In genomic region chr1:232260045-232260444, GRCh38 we compare ENCODE assay signal across 17 cellular contexts.
DNase-seq lines count a peak whose midpoint lies in the region; ATAC-seq and TF ChIP-seq lines count a peak whose summit lies in the region.
"Had no signal": no experiment of that assay in that cellular context is flagged by ENCODE, and none has a peak within 500 bp of the region (broad histone marks: within the 10 kb centered on the region; RNA-seq: fewer than 3 reads in every experiment).

No MANE protein-coding gene starts in this region.

- H3K4me2 ChIP-seq in PC-9, result peak overlapping the region; percentile 53; the same call in 1 of the 2 replicates
- H3K4me2 ChIP-seq in GM23338, result no peak overlapping the region
- H3K4me2 ChIP-seq: BLaER1 had no signal

- peak overlapping the region; percentile 70 for H3K4me3 Mint-ChIP-seq in Caco-2 (ENCODE audit: unreplicated experiment)
- H3K4me3 Mint-ChIP-seq in GM23338, result no peak overlapping the region
- no peak overlapping the region for H3K4me3 Mint-ChIP-seq in activated T-helper 1 cell treated with anti-CD3 and anti-CD28 coated beads, Interleukin-12 subunit alpha, Interleukin-12 subunit beta, Interleukin-2, Interleukin-4 antibody, amounts not matched to agents 30 ng/mL and 10 ng/mL and 1 ng/mL, durations not matched to agents 14 hours and 24 hours and 36 hours
- H3K4me3 Mint-ChIP-seq: B cell; CD4-positive, CD25-positive, alpha-beta regulatory T cell; CD8-positive, alpha-beta T cell had no signal

- H3K27ac Mint-ChIP-seq in Caco-2 (ENCODE audit: unreplicated experiment) (peak overlapping the region; percentile 84), GM23338 (no peak overlapping the region)
- H3K27ac Mint-ChIP-seq in activated T-helper 1 cell treated with anti-CD3 and anti-CD28 coated beads, Interleukin-12 subunit alpha, Interleukin-12 subunit beta, Interleukin-2, Interleukin-4 antibody, amounts not matched to agents 30 ng/mL and 10 ng/mL and 1 ng/mL, durations not matched to agents 14 hours and 24 hours and 36 hours, result no peak overlapping the region
- H3K27ac Mint-ChIP-seq: B cell; CD8-positive, alpha-beta T cell had no signal

- H3K27ac ChIP-seq in PC-9 (no peak overlapping the region), GM23338 (ENCODE audit: low read depth) (no peak overlapping the region)
- H3K27ac ChIP-seq: 22Rv1, BLaER1, C4-2B had no signal

- H3K4me1 Mint-ChIP-seq in Caco-2 (ENCODE audit: low read depth, unreplicated experiment) (peaks cover 39% of the 10 kb centered on the region), GM23338 (peaks cover 35% of the 10 kb centered on the region)
- no peaks in the 10 kb centered on the region for H3K4me1 Mint-ChIP-seq in activated T-helper 1 cell treated with anti-CD3 and anti-CD28 coated beads, Interleukin-12 subunit alpha, Interleukin-12 subunit beta, Interleukin-2, Interleukin-4 antibody, amounts not matched to agents 30 ng/mL and 10 ng/mL and 1 ng/mL, durations not matched to agents 14 hours and 24 hours and 36 hours (ENCODE audit: low read depth)
- H3K4me1 Mint-ChIP-seq: B cell; CD4-positive, CD25-positive, alpha-beta regulatory T cell had no signal

- POLR2A ChIA-PET in Caco-2 (lab: Charles Lee) (interaction anchor here (1.6 kb wide), 1 partner anchor 296 kb away, joined by 4 read pairs; no protein-coding TSS in a partner anchor), PC-9 (lab: Charles Lee; ENCODE audit: unreplicated experiment) (no interaction called here)

- H3K4me3 ChIP-seq in Caco-2 (ENCODE audit: low read depth, low read length), result no peak overlapping the region
- no peak overlapping the region for H3K4me3 ChIP-seq in PC-9
- H3K4me3 ChIP-seq in fibroblast of the aortic adventitia (ENCODE audit: low read depth, low read length), result no peak overlapping the region
- no peak overlapping the region for H3K4me3 ChIP-seq in GM23338
- H3K4me3 ChIP-seq: BLaER1, HAP-1 had no signal

- peaks cover 11% of the 10 kb centered on the region for H3K9me3 Mint-ChIP-seq in Caco-2 (ENCODE audit: unreplicated experiment)
- H3K9me3 Mint-ChIP-seq in GM23338, result no peaks in the 10 kb centered on the region; the same call in 2 of the 3 replicates
- no peaks in the 10 kb centered on the region for H3K9me3 Mint-ChIP-seq in activated T-helper 1 cell treated with anti-CD3 and anti-CD28 coated beads, Interleukin-12 subunit alpha, Interleukin-12 subunit beta, Interleukin-2, Interleukin-4 antibody, amounts not matched to agents 30 ng/mL and 10 ng/mL and 1 ng/mL, durations not matched to agents 14 hours and 24 hours and 36 hours
- H3K9me3 Mint-ChIP-seq: CD4-positive, CD25-positive, alpha-beta regulatory T cell; CD8-positive, alpha-beta T cell had no signal

- CTCF ChIA-PET in Caco-2 (lab: Charles Lee), result interaction anchor here (0.7 kb wide), 2 partner anchors 33 to 368 kb away, joined by 3 to 4 read pairs; no protein-coding TSS in a partner anchor
- CTCF ChIA-PET in PC-9 (lab: Charles Lee), result no interaction called here

- H3K9me2 ChIP-seq in PC-9 (ENCODE audit: insufficient read depth), result no peaks in the 10 kb centered on the region
- peaks cover 2% of the 10 kb centered on the region for H3K9me2 ChIP-seq in GM23338 (ENCODE audit: insufficient read depth)

- TF ChIP-seq CTCF in Caco-2 (IDR thresholded peaks at IDR 0.05; ENCODE audit: insufficient read depth in 1 of 2, low read depth in 1 of 2, low read length in 1 of 2, severe bottlenecking in 1 of 2, unreplicated experiment in 1 of 2), result no peak
- TF ChIP-seq CTCF in PC-9 (conservative IDR thresholded peaks at IDR 0.05), result no peak
- TF ChIP-seq CTCF in fibroblast of the aortic adventitia (IDR thresholded peaks at IDR 0.05; ENCODE audit: insufficient read depth, low read length), result no peak
- no peak for TF ChIP-seq CTCF in GM23338 (conservative IDR thresholded peaks at IDR 0.05; ENCODE audit: low read depth in 2 of 2)

- H3F3A ChIP-seq in PC-9 (ENCODE audit: insufficient read depth, low read depth) (no peaks in the 10 kb centered on the region), GM23338 (replicated peaks; ENCODE audit: low read depth) (no peaks in the 10 kb centered on the region)

- no peaks in the 10 kb centered on the region for H3K36me3 ChIP-seq in Caco-2 (ENCODE audit: control insufficient read depth, insufficient read depth, low read length)
- no peaks in the 10 kb centered on the region for H3K36me3 ChIP-seq in PC-9 (ENCODE audit: low read depth)
- H3K36me3 ChIP-seq in GM23338 (ENCODE audit: insufficient read depth), result no peaks in the 10 kb centered on the region
- H3K36me3 ChIP-seq: BLaER1, HAP-1 had no signal

- H3K4me1 ChIP-seq in Caco-2, result peaks cover 32% of the 10 kb centered on the region
- H3K4me1 ChIP-seq in PC-9 (replicated peaks; ENCODE audit: insufficient read depth), result no peaks in the 10 kb centered on the region; the same call in 1 of the 2 replicates
- H3K4me1 ChIP-seq in GM23338 (ENCODE audit: insufficient read depth), result peaks cover 14% of the 10 kb centered on the region
- H3K4me1 ChIP-seq: BLaER1, HAP-1 had no signal

- no peak for ATAC-seq in GM23338
- ATAC-seq: CD8-positive, alpha-beta T cell had no signal

- H2AFZ ChIP-seq in PC-9, result no peak overlapping the region
- no peak overlapping the region for H2AFZ ChIP-seq in GM23338

- no peaks in the 10 kb centered on the region for H3K27me3 ChIP-seq in Caco-2 (replicated peaks; ENCODE audit: control insufficient read depth, insufficient read depth, low read length)
- H3K27me3 ChIP-seq in PC-9 (ENCODE audit: insufficient read depth, low read depth), result peaks cover 9% of the 10 kb centered on the region; the same call in 1 of the 2 replicates
- H3K27me3 ChIP-seq in GM23338 (ENCODE audit: insufficient read depth), result peaks cover 8% of the 10 kb centered on the region
- H3K27me3 ChIP-seq: BLaER1 had no signal

- H3K9me3 ChIP-seq in Caco-2, result no peaks in the 10 kb centered on the region
- H3K9me3 ChIP-seq in PC-9 (ENCODE audit: insufficient read depth, low read depth), result no peaks in the 10 kb centered on the region
- H3K9me3 ChIP-seq: BLaER1, HAP-1 had no signal

- H3K27me3 Mint-ChIP-seq in Caco-2 (ENCODE audit: insufficient read depth, unreplicated experiment), result no peaks in the 10 kb centered on the region
- peaks cover 5% of the 10 kb centered on the region for H3K27me3 Mint-ChIP-seq in GM23338 (ENCODE audit: insufficient read depth, low read depth, poor library complexity)
- peaks cover 12% of the 10 kb centered on the region for H3K27me3 Mint-ChIP-seq in activated T-helper 1 cell treated with anti-CD3 and anti-CD28 coated beads, Interleukin-12 subunit alpha, Interleukin-12 subunit beta, Interleukin-2, Interleukin-4 antibody, amounts not matched to agents 30 ng/mL and 10 ng/mL and 1 ng/mL, durations not matched to agents 14 hours and 24 hours and 36 hours (ENCODE audit: insufficient read depth)

- BruUV-seq in Caco-2 (replicated peaks; lab: Mats Ljungman, UMichigan) (no TSS peak), PC-9 (replicated peaks; lab: Mats Ljungman, UMichigan) (no TSS peak)

- H3K79me2 ChIP-seq in PC-9 (ENCODE audit: low read depth) (no peaks in the 10 kb centered on the region), GM23338 (replicated peaks; ENCODE audit: insufficient read depth) (no peaks in the 10 kb centered on the region)

- peaks cover 5% of the 10 kb centered on the region for H3K36me3 Mint-ChIP-seq in Caco-2 (ENCODE audit: insufficient read depth, unreplicated experiment)
- H3K36me3 Mint-ChIP-seq in GM23338 (ENCODE audit: low read depth), result no peaks in the 10 kb centered on the region
- no peaks in the 10 kb centered on the region for H3K36me3 Mint-ChIP-seq in activated T-helper 1 cell treated with anti-CD3 and anti-CD28 coated beads, Interleukin-12 subunit alpha, Interleukin-12 subunit beta, Interleukin-2, Interleukin-4 antibody, amounts not matched to agents 30 ng/mL and 10 ng/mL and 1 ng/mL, durations not matched to agents 14 hours and 24 hours and 36 hours (ENCODE audit: low read depth)
- H3K36me3 Mint-ChIP-seq: CD4-positive, CD25-positive, alpha-beta regulatory T cell; CD8-positive, alpha-beta T cell had no signal

- H4K20me1 ChIP-seq in PC-9 (ENCODE audit: insufficient read depth), result no peaks in the 10 kb centered on the region
- H4K20me1 ChIP-seq in GM23338 (replicated peaks; ENCODE audit: insufficient read depth), result no peaks in the 10 kb centered on the region
- H4K20me1 ChIP-seq: BLaER1 had no signal

- DNase-seq in Caco-2 (peak in 1 of 2 experiments; percentile 48), PC-9 (no peak), fibroblast of the aortic adventitia (ENCODE audit: low read depth) (peak; percentile 21), GM23338 (ENCODE audit: low spot score) (no peak)
- DNase-seq in stimulated activated CD4-positive, alpha-beta T cell treated with anti-CD3 and anti-CD28 coated beads, Interleukin-2, amount 100 ng/mL, for 24 hours, result no peak
- DNase-seq in activated T-helper 1 cell treated with anti-CD3 and anti-CD28 coated beads, Interleukin-12 subunit alpha, Interleukin-12 subunit beta, Interleukin-2, Interleukin-4 antibody, amounts not matched to agents 30 ng/mL and 10 ng/mL and 1 ng/mL, durations not matched to agents 14 hours and 24 hours and 36 hours (ENCODE audit: low spot score), result no peak
- DNase-seq: CD4-positive, CD25-positive, alpha-beta regulatory T cell; CD8-positive, alpha-beta T cell; DMS53; DMS79 treated with DMSO at 0.1 percent for 48 hours; GF-D8; GOT3 had no signal

- intact Hi-C loops in Caco-2 (cut with micrococcal nuclease; ENCODE audit: unreplicated experiment) (loop anchor here (1.0 to 10.0 kb wide), 4 partner anchors 15 to 363 kb away; no protein-coding TSS in a partner anchor), PC-9 (cut with micrococcal nuclease; ENCODE audit: unreplicated experiment) (no loop called here)
- intact Hi-C loops in activated T-helper 1 cell treated with anti-CD3 and anti-CD28 coated beads, Interleukin-12 subunit alpha, Interleukin-12 subunit beta, Interleukin-2, Interleukin-4 antibody, amounts not matched to agents 30 ng/mL and 10 ng/mL and 1 ng/mL, durations not matched to agents 14 hours and 24 hours and 36 hours (cut with micrococcal nuclease), result no loop called here

TF ChIP-seq in GM23338, 12 proteins besides CTCF, POLR2A, EP300 and RAD21 (continues in another document):
- TF ChIP-seq POLR2AphosphoS5 (IDR thresholded peaks at IDR 0.05; ENCODE audit: low read depth), result no peak
- no peak for TF ChIP-seq ZNF114 (CRISPR knock-in tag; IDR thresholded peaks at IDR 0.05)
- TF ChIP-seq EZH2phosphoT487 (IDR thresholded peaks at IDR 0.05; ENCODE audit: unreplicated experiment), result no peak
- no peak for TF ChIP-seq JUNB (IDR thresholded peaks at IDR 0.05; ENCODE audit: unreplicated experiment)
- no peak for TF ChIP-seq CREB1 (CRISPR knock-in tag; IDR thresholded peaks at IDR 0.05; ENCODE audit: low read depth)
- TF ChIP-seq EZH2 (IDR thresholded peaks at IDR 0.05; ENCODE audit: low read depth, unreplicated experiment), result no peak
- no peak for TF ChIP-seq NANOG (IDR thresholded peaks at IDR 0.05; ENCODE audit: borderline replicate concordance)
